In the genomic region with DNA sequence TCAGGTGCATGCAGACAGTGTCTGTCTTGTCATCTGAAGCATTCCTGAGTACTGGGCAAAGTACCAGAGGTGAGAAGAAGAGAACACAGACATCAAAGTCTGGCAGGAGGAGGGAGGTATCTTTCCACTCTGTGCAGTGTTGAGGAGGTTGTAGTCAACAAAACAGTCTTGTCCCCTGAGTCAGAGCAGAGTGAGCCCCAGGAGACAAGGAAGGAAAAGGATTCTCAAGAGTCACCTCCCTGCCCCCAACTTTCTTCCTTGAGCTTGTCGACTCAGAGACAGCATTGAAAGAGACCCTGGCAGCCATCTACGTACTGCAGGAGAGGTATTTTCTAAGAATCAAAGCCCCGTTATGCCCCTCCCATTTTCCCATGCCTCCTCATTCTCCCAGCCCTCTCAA, we compare ENCODE assay signal across 2 cellular contexts.
TF ChIP-seq lines count a peak whose summit lies in the region.

No MANE protein-coding gene starts in this region.

TF ChIP-seq in SK-N-SH, 30 proteins besides CTCF, POLR2A, EP300 and RAD21 (continued from another document):
- TF ChIP-seq, protein P1, sequence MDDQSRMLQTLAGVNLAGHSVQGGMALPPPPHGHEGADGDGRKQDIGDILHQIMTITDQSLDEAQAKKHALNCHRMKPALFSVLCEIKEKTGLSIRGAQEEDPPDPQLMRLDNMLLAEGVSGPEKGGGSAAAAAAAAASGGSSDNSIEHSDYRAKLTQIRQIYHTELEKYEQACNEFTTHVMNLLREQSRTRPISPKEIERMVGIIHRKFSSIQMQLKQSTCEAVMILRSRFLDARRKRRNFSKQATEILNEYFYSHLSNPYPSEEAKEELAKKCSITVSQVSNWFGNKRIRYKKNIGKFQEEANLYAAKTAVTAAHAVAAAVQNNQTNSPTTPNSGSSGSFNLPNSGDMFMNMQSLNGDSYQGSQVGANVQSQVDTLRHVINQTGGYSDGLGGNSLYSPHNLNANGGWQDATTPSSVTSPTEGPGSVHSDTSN (IDR thresholded peaks at IDR 0.05) = no peak
- TF ChIP-seq SIN3A (IDR thresholded peaks at IDR 0.05; ENCODE audit: borderline replicate concordance, low read depth, low read length) (no peak), CHD2 (IDR thresholded peaks at IDR 0.05; ENCODE audit: low read length, partially characterized antibody) (no peak), RFX5 (IDR thresholded peaks at IDR 0.05; ENCODE audit: low read length) (no peak), TCF12 (IDR thresholded peaks at IDR 0.05) (no peak), GABPA (IDR thresholded peaks at IDR 0.05; ENCODE audit: low read depth) (no peak), RXRA (IDR thresholded peaks at IDR 0.05; ENCODE audit: borderline replicate concordance, low read depth) (no peak), TAF1 (IDR thresholded peaks at IDR 0.05; ENCODE audit: borderline replicate concordance, low read depth, low read length) (no peak), NRF1 (IDR thresholded peaks at IDR 0.05; ENCODE audit: low read depth, low read length) (no peak), ELF1 (IDR thresholded peaks at IDR 0.05) (no peak), EZH2phosphoT487 (IDR thresholded peaks at IDR 0.05; ENCODE audit: borderline replicate concordance, low read depth) (no peak), GATA2 (CRISPR knock-in tag; IDR thresholded peaks at IDR 0.05) (no peak)
- TF ChIP-seq, protein P2, sequence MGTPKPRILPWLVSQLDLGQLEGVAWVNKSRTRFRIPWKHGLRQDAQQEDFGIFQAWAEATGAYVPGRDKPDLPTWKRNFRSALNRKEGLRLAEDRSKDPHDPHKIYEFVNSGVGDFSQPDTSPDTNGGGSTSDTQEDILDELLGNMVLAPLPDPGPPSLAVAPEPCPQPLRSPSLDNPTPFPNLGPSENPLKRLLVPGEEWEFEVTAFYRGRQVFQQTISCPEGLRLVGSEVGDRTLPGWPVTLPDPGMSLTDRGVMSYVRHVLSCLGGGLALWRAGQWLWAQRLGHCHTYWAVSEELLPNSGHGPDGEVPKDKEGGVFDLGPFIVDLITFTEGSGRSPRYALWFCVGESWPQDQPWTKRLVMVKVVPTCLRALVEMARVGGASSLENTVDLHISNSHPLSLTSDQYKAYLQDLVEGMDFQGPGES (IDR thresholded peaks at IDR 0.05; ENCODE audit: low read depth, low read length) = no peak

TF ChIP-seq in SK-N-SH treated with all-trans-retinoic acid at 6 μM for 48 hours, 23 proteins besides CTCF, POLR2A, EP300 and RAD21 (continued from another document):
- TF ChIP-seq, protein P3, sequence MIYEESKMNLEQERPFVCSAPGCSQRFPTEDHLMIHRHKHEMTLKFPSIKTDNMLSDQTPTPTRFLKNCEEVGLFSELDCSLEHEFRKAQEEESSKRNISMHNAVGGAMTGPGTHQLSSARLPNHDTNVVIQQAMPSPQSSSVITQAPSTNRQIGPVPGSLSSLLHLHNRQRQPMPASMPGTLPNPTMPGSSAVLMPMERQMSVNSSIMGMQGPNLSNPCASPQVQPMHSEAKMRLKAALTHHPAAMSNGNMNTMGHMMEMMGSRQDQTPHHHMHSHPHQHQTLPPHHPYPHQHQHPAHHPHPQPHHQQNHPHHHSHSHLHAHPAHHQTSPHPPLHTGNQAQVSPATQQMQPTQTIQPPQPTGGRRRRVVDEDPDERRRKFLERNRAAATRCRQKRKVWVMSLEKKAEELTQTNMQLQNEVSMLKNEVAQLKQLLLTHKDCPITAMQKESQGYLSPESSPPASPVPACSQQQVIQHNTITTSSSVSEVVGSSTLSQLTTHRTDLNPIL (CRISPR knock-in tag; IDR thresholded peaks at IDR 0.05; ENCODE audit: low read depth) = no peak
- TF ChIP-seq ZC3H10 (CRISPR knock-in tag; IDR thresholded peaks at IDR 0.05) (no peak), TOX (CRISPR knock-in tag; IDR thresholded peaks at IDR 0.05; ENCODE audit: borderline replicate concordance) (no peak), ARNTL (CRISPR knock-in tag; IDR thresholded peaks at IDR 0.05; ENCODE audit: borderline replicate concordance, low read depth) (no peak), ZNF70 (CRISPR knock-in tag; IDR thresholded peaks at IDR 0.05) (no peak), GLIS3 (CRISPR knock-in tag; IDR thresholded peaks at IDR 0.05) (no peak), TCF4 (CRISPR knock-in tag; IDR thresholded peaks at IDR 0.05; ENCODE audit: borderline replicate concordance) (no peak), ZNF565 (CRISPR knock-in tag; conservative IDR thresholded peaks at IDR 0.05; ENCODE audit: low read depth) (no peak)
- TF ChIP-seq, protein P4, sequence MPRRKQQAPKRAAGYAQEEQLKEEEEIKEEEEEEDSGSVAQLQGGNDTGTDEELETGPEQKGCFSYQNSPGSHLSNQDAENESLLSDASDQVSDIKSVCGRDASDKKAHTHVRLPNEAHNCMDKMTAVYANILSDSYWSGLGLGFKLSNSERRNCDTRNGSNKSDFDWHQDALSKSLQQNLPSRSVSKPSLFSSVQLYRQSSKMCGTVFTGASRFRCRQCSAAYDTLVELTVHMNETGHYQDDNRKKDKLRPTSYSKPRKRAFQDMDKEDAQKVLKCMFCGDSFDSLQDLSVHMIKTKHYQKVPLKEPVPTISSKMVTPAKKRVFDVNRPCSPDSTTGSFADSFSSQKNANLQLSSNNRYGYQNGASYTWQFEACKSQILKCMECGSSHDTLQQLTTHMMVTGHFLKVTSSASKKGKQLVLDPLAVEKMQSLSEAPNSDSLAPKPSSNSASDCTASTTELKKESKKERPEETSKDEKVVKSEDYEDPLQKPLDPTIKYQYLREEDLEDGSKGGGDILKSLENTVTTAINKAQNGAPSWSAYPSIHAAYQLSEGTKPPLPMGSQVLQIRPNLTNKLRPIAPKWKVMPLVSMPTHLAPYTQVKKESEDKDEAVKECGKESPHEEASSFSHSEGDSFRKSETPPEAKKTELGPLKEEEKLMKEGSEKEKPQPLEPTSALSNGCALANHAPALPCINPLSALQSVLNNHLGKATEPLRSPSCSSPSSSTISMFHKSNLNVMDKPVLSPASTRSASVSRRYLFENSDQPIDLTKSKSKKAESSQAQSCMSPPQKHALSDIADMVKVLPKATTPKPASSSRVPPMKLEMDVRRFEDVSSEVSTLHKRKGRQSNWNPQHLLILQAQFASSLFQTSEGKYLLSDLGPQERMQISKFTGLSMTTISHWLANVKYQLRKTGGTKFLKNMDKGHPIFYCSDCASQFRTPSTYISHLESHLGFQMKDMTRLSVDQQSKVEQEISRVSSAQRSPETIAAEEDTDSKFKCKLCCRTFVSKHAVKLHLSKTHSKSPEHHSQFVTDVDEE (CRISPR knock-in tag; IDR thresholded peaks at IDR 0.05) = no peak
- TF ChIP-seq, protein P5, sequence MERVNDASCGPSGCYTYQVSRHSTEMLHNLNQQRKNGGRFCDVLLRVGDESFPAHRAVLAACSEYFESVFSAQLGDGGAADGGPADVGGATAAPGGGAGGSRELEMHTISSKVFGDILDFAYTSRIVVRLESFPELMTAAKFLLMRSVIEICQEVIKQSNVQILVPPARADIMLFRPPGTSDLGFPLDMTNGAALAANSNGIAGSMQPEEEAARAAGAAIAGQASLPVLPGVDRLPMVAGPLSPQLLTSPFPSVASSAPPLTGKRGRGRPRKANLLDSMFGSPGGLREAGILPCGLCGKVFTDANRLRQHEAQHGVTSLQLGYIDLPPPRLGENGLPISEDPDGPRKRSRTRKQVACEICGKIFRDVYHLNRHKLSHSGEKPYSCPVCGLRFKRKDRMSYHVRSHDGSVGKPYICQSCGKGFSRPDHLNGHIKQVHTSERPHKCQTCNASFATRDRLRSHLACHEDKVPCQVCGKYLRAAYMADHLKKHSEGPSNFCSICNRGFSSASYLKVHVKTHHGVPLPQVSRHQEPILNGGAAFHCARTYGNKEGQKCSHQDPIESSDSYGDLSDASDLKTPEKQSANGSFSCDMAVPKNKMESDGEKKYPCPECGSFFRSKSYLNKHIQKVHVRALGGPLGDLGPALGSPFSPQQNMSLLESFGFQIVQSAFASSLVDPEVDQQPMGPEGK (CRISPR knock-in tag; IDR thresholded peaks at IDR 0.05; ENCODE audit: borderline replicate concordance) = no peak
